In the genomic region with DNA sequence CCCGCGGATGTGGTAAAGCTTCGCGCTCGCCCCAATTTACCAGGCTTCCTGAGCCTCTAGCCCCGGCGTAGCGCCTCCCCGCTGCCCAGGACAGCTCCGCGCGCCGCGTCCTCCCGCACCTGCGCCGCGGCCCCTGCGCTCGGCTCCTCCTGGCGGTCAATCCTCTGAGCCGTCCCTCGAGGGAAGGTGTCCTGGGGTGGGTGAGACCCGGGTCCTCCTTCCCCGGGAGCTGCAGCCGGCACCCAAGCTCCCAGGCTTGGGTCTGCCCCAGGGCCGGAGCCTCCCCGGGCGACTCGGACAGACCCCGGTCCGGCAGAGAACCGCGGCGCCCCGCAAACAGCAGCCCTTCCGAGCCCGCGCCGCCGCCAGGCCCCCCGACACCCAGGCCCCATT, we compare ENCODE assay signal across 8 cellular contexts. TPM values are rescaled to one million over a fixed set of nuclear protein-coding genes. Genes with fewer than 3 reads are reported as not detected.
DNase-seq lines count a peak whose midpoint lies in the region; ATAC-seq, FAIRE-seq and TF ChIP-seq lines count a peak whose summit lies in the region.

No MANE protein-coding gene starts in this region.

- peak overlapping the region; percentile 98 for H3K4me3 Mint-ChIP-seq in activated CD8-positive, alpha-beta memory T cell treated with anti-CD3 and anti-CD28 coated beads, Interleukin-2, amount 10 ng/mL, durations not matched to agents 7 days and 5 days

- peak; percentile 68 for DNase-seq in A172 (ENCODE audit: low spot score)
- DNase-seq in GM13977 (ENCODE audit: low spot score) = peak; percentile 77
- peak; percentile 40 for DNase-seq in NCI-H510A (lab: John Stamatoyannopoulos, UW)
- peak; percentile 92 for DNase-seq in activated CD8-positive, alpha-beta memory T cell treated with anti-CD3 and anti-CD28 coated beads, Interleukin-2, amount 10 ng/mL, durations not matched to agents 7 days and 5 days
- DNase-seq in endothelial cell of umbilical vein (ENCODE audit: low read depth, low spot score) = peak; percentile 71
- peak; percentile 87 for DNase-seq in myocyte (ENCODE audit: low read depth)
- DNase-seq in stimulated activated naive CD4-positive, alpha-beta T cell treated with Interleukin-2 at 50 U/mL for 16 hours (lab: John Stamatoyannopoulos, UW) = peak; percentile 73

- H3K27me3 Mint-ChIP-seq in activated CD8-positive, alpha-beta memory T cell treated with anti-CD3 and anti-CD28 coated beads, Interleukin-2, amount 10 ng/mL, durations not matched to agents 7 days and 5 days = peaks cover 6% of the 10 kb centered on the region

- H3K4me3 ChIP-seq in endothelial cell of umbilical vein (replicated peaks in 1 of 3; ENCODE audit: insufficient read depth in 1 of 3, low read depth in 1 of 3, low read length in 3 of 3) = peak overlapping the region; percentile 61 to 82 (median 75)

- POLR2A ChIA-PET in endothelial cell of umbilical vein (lab: Charles Lee) = interaction anchor here (0.9 kb wide), 1 partner anchor 90 kb away, joined by 3 read pairs; no protein-coding TSS in a partner anchor

- no peaks in the 10 kb centered on the region for H4K20me1 ChIP-seq in endothelial cell of umbilical vein (replicated peaks; ENCODE audit: control insufficient read depth, extremely low read depth, insufficient read depth, low read length)

- dilution Hi-C loops in endothelial cell of umbilical vein (cut with MboI; ENCODE audit: extremely low pct_ligation_motif_present, low sequenced_read_pairs) = no loop called here

- peak; percentile 41 for ATAC-seq in HG02870 (IDR thresholded peaks at IDR 0.05; ENCODE audit: unreplicated experiment)
- ATAC-seq in activated CD8-positive, alpha-beta memory T cell treated with anti-CD3 and anti-CD28 coated beads, Interleukin-2, amount 10 ng/mL, durations not matched to agents 7 days and 5 days = peak; percentile 64

- peak overlapping the region; percentile 52 for H2AFZ ChIP-seq in endothelial cell of umbilical vein (ENCODE audit: low read depth, low read length)

- H3K27ac Mint-ChIP-seq in activated CD8-positive, alpha-beta memory T cell treated with anti-CD3 and anti-CD28 coated beads, Interleukin-2, amount 10 ng/mL, durations not matched to agents 7 days and 5 days = peak overlapping the region; percentile 87

- intact Hi-C loops in endothelial cell of umbilical vein (cut with micrococcal nuclease) = loop anchor here (1.0 kb wide), 1 partner anchor 72 kb away; no protein-coding TSS in a partner anchor

- H3K4me2 ChIP-seq in endothelial cell of umbilical vein (ENCODE audit: insufficient read depth, low read length) = peak overlapping the region; percentile 70

- peaks cover 51% of the 10 kb centered on the region for H3K4me1 Mint-ChIP-seq in activated CD8-positive, alpha-beta memory T cell treated with anti-CD3 and anti-CD28 coated beads, Interleukin-2, amount 10 ng/mL, durations not matched to agents 7 days and 5 days

- peak overlapping the region; percentile 64 for H3K9ac ChIP-seq in endothelial cell of umbilical vein (replicated peaks; ENCODE audit: extremely low read depth, insufficient read depth, low read length)

- no TSS peak for BruUV-seq in endothelial cell of umbilical vein (replicated peaks; lab: Mats Ljungman, UMichigan)

- no peaks in the 10 kb centered on the region for H3K36me3 ChIP-seq in endothelial cell of umbilical vein (ENCODE audit: control insufficient read depth in 2 of 2, extremely low read depth in 1 of 2, insufficient read depth in 2 of 2, low read length in 2 of 2)

- H3K36me3 Mint-ChIP-seq in activated CD8-positive, alpha-beta memory T cell treated with anti-CD3 and anti-CD28 coated beads, Interleukin-2, amount 10 ng/mL, durations not matched to agents 7 days and 5 days = peaks cover 31% of the 10 kb centered on the region

- TF ChIP-seq CTCF in GM13977 (IDR thresholded peaks at IDR 0.05; ENCODE audit: extremely low read depth, insufficient read depth, missing control alignments) (peak; percentile 74), endothelial cell of umbilical vein (IDR thresholded peaks at IDR 0.05; ENCODE audit: extremely low read depth in 1 of 2, insufficient read depth in 1 of 2, low read depth in 1 of 2, low read length in 2 of 2) (peak; percentile 54 to 66)

- H3K4me1 ChIP-seq in endothelial cell of umbilical vein (ENCODE audit: control insufficient read depth, extremely low read depth, insufficient read depth, low read length) = peaks cover 36% of the 10 kb centered on the region

- no peaks in the 10 kb centered on the region for H3K9me3 ChIP-seq in endothelial cell of umbilical vein (replicated peaks; ENCODE audit: control insufficient read depth, insufficient read depth, low read length)

- H3K9me1 ChIP-seq in endothelial cell of umbilical vein (replicated peaks; ENCODE audit: control insufficient read depth, extremely low read depth, insufficient read depth, low read length) = no peaks in the 10 kb centered on the region

- no peaks in the 10 kb centered on the region for H3K27me3 ChIP-seq in endothelial cell of umbilical vein (ENCODE audit: control insufficient read depth in 2 of 2, insufficient read depth in 2 of 2, low read length in 2 of 2)

- CTCF ChIA-PET in activated CD8-positive, alpha-beta memory T cell treated with anti-CD3 and anti-CD28 coated beads, Interleukin-2, amount 10 ng/mL, durations not matched to agents 7 days and 5 days (lab: Charles Lee) = interaction anchor here (0.8 to 9.1 kb wide), 37 partner anchors 10 to 402 kb away, joined by 3 to 90 read pairs (median 6); partner anchors contain the start of gene CYCS
- CTCF ChIA-PET in endothelial cell of umbilical vein (lab: Charles Lee) = interaction anchor here (0.6 to 7.2 kb wide), 37 partner anchors 10 to 167 kb away, joined by 3 to 105 read pairs (median 5); no protein-coding TSS in a partner anchor

- no peak for TF ChIP-seq POLR2A in endothelial cell of umbilical vein (IDR thresholded peaks at IDR 0.05; ENCODE audit: low read depth, low read length)

- FAIRE-seq in endothelial cell of umbilical vein (lab: Jason Lieb, UNC) = no peak

- no peaks in the 10 kb centered on the region for H3K9me3 Mint-ChIP-seq in activated CD8-positive, alpha-beta memory T cell treated with anti-CD3 and anti-CD28 coated beads, Interleukin-2, amount 10 ng/mL, durations not matched to agents 7 days and 5 days (ENCODE audit: low read depth)

- peak overlapping the region; percentile 13 for H3K27ac ChIP-seq in endothelial cell of umbilical vein (ENCODE audit: insufficient read depth, low read depth, low read length)

- in situ Hi-C loops in GM13977 (cut with MboI; ENCODE audit: low pct_unique_long_range_greater_than_20kb, low sequenced_read_pairs, unreplicated experiment) = no loop called here

- H3K79me2 ChIP-seq in endothelial cell of umbilical vein (ENCODE audit: control insufficient read depth, insufficient read depth, low read length) = peaks cover 50% of the 10 kb centered on the region

TF ChIP-seq in endothelial cell of umbilical vein, 7 proteins besides CTCF, POLR2A, EP300 and RAD21:
- no peak for TF ChIP-seq JUN (IDR thresholded peaks at IDR 0.05; ENCODE audit: borderline replicate concordance, insufficient read depth, insufficient read length, low read depth)
- TF ChIP-seq FOS (IDR thresholded peaks at IDR 0.05; ENCODE audit: borderline replicate concordance, insufficient read depth, low read length) = no peak
- TF ChIP-seq GATA2 (IDR thresholded peaks at IDR 0.05; ENCODE audit: insufficient read depth, insufficient read length, low read depth, low read length) = no peak
TF ChIP-seq in endothelial cell of umbilical vein: peak in this region for 0.

RNA-seq across cellular contexts. Expression of gene OSBPL3, which starts 0.5 kb away (rescaled TPM):
- total RNA-seq in A172 (2014; rRNA removed; shearing (Covaris generic)) = 17.5 and 19.1 TPM in 2 replicates
- total RNA-seq in activated CD8-positive, alpha-beta memory T cell treated with anti-CD3 and anti-CD28 coated beads, Interleukin-2, amount 10 ng/mL, durations not matched to agents 7 days and 5 days = 100 to 1,000 TPM in 1 of 2 experiments, 10 to 100 TPM in 1; 98.3 to 133 TPM
- total RNA-seq in endothelial cell of umbilical vein (27.1 and 31.3 TPM in 2 replicates), myocyte (48.8 and 63.2 TPM in 2 replicates)
- polyA plus RNA-seq in endothelial cell of umbilical vein = 3.6 and 7.5 TPM in 2 replicates
- 5.2 and 5.8 TPM in 2 replicates for polyA plus RNA-seq in endothelial cell of umbilical vein (2011; cell fraction: cytosol; rRNA removed)
- polyA plus RNA-seq in endothelial cell of umbilical vein (2011; cell fraction: nucleus; rRNA removed) = 44.1 and 52.8 TPM in 2 replicates
- polyA plus RNA-seq in endothelial cell of umbilical vein (2012) = 24.7 and 29.9 TPM in 2 replicates
- polyA minus RNA-seq in endothelial cell of umbilical vein = 23.1 and 35.1 TPM in 2 replicates
- 11.4 TPM for polyA minus RNA-seq in endothelial cell of umbilical vein (2011; cell fraction: cytosol; rRNA and poly(A)+ RNA removed)
- polyA minus RNA-seq in endothelial cell of umbilical vein (2011; cell fraction: nucleus; rRNA and poly(A)+ RNA removed) = 37.7 and 58.7 TPM in 2 replicates
- polyA plus RNA-seq in myocyte (2012) = 27.8 TPM

Comparison
In these comparisons a context has a peak if more than half of its experiments do, and no peak if none do; other contexts are left out.
1. Peak in every context shown above with its lines: DNase-seq, ATAC-seq, H3K4me3 ChIP-seq and H3K27ac ChIP-seq.
2. DNase-seq: peak in every context shown above with its lines; median percentile 92 in activated CD8-positive, alpha-beta memory T cell treated with anti-CD3 and anti-CD28 coated beads, Interleukin-2, amount 10 ng/mL, durations not matched to agents 7 days and 5 days; 87 in myocyte; 77 in GM13977; 73 in stimulated activated naive CD4-positive, alpha-beta T cell treated with Interleukin-2 at 50 U/mL for 16 hours; 71 in endothelial cell of umbilical vein; 68 in A172; 40 in NCI-H510A.